Comparison of ENCODE assay signal across 28 cellular contexts in the genomic region with DNA sequence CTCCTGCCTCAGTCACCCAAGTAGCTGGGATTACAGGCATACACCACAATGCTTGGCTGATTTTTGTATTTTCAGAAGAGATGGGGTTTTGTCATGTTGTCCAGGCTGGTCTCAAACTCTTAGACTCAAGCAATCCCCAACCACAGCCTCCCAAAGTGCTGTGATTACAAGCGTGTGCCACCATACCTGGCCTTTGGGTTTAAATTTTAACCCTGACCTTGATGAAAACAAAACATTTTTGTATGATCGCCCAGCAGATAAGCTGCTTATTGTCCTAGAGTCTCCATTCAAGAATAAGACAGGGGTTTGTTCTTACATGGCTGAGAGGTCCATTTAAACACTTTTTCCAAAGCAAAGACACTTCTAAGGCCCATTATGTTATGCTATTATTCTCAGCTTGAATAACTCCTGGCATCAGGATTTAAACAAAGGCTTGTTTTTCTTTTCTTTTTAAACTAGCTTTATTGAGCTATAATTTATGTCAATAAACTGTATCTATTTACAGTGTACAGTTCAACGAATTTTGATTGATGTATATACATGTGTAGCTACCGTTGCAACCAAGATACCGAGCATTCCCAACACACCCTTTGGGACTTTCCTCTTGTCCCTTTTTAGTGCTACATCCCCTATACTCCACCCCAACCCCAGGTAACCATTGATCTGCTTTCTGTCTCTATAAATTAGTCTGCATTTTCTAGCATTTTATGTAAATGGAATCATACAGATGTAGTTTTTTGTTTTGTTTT. TPM values are rescaled to one million over a fixed set of nuclear protein-coding genes. Genes with fewer than 3 reads are reported as not detected.
"Had no signal": no experiment of that assay in that cellular context is flagged by ENCODE, and none has a peak within 500 bp of the region (broad histone marks: within the 10 kb centered on the region; RNA-seq: fewer than 3 reads in every experiment).

No MANE protein-coding gene starts in this region.

- H3K36me3 Mint-ChIP-seq: memory B cell; mesothelial cell of epicardium; naive B cell; stimulated activated naive B cell treated with anti-CD40 and anti-IgM and Interleukin-4, amounts not matched to agents 10 μg/mL and 1 μg/mL and 100 μg/mL, for 72 hours had no signal

- H3K4me1 Mint-ChIP-seq: memory B cell; naive B cell; nephron; stimulated activated naive B cell treated with anti-CD40 and anti-IgM and Interleukin-4, amounts not matched to agents 10 μg/mL and 1 μg/mL and 100 μg/mL, for 72 hours had no signal

- H3K27ac Mint-ChIP-seq: memory B cell; mesothelial cell of epicardium; nephron; stimulated activated naive B cell treated with anti-CD40 and anti-IgM and Interleukin-4, amounts not matched to agents 10 μg/mL and 1 μg/mL and 100 μg/mL, for 72 hours; stimulated activated naive CD8-positive, alpha-beta T cell treated with anti-CD3 and anti-CD28 coated beads, Interleukin-15, amount 100 ng/mL, for 72 hours had no signal

- H3K27me3 ChIP-seq: dorsolateral prefrontal cortex, gastrocnemius medialis, heart right ventricle, pancreas, testis, tibial nerve had no signal

- H3K9me3 ChIP-seq: gastrocnemius medialis, lower lobe of right lung, pancreas, prostate gland, testis, tibial nerve had no signal

- H3K4me1 ChIP-seq: gastrocnemius medialis, heart right ventricle, left ventricle myocardium inferior, lower lobe of right lung, pancreas, prostate gland, testis, tibial nerve had no signal

- H3K27ac ChIP-seq: coronary artery, dorsolateral prefrontal cortex, gastrocnemius medialis, heart right ventricle, left ventricle myocardium inferior, lower lobe of right lung, prostate gland, testis, tibial nerve had no signal

- H3K4me3 Mint-ChIP-seq: memory B cell; mesothelial cell of epicardium; naive B cell; nephron; stimulated activated naive B cell treated with anti-CD40 and anti-IgM and Interleukin-4, amounts not matched to agents 10 μg/mL and 1 μg/mL and 100 μg/mL, for 72 hours; stimulated activated naive CD8-positive, alpha-beta T cell treated with anti-CD3 and anti-CD28 coated beads, Interleukin-15, amount 100 ng/mL, for 72 hours had no signal

- ATAC-seq: esophagus mucosa; gastrocnemius medialis; heart right ventricle; lower lobe of right lung; pancreas; sciatic nerve; stimulated activated naive CD8-positive, alpha-beta T cell treated with anti-CD3 and anti-CD28 coated beads, Interleukin-15, amount 100 ng/mL, for 72 hours had no signal

- H3K36me3 ChIP-seq: gastrocnemius medialis, heart right ventricle, left ventricle myocardium inferior, lower lobe of right lung, pancreas, prostate gland, tibial nerve had no signal

- DNase-seq: cerebellar nuclear complex; dorsolateral prefrontal cortex; effector CD8-positive, alpha-beta T cell; gastrocnemius medialis; heart right ventricle; islet precursor cell; left ventricle myocardium inferior; lower lobe of right lung; naive B cell; occipital lobe; pancreas; stimulated activated CD4-positive, alpha-beta T cell treated with anti-CD3 and anti-CD28 coated beads, Interleukin-2, amount 100 ng/mL, for 24 hours; stimulated activated CD4-positive, alpha-beta T cell treated with anti-CD3 and anti-CD28 coated beads, Interleukin-4, amount 100 ng/mL, for 4 hours; stimulated activated naive B cell treated with anti-CD40 and anti-IgM and Interleukin-4, amounts not matched to agents 10 μg/mL and 1 μg/mL and 100 μg/mL, for 72 hours; stimulated activated naive CD8-positive, alpha-beta T cell treated with anti-CD3 and anti-CD28 coated beads, Interleukin-15, amount 100 ng/mL, for 72 hours; testis had no signal

- H3K4me3 ChIP-seq: coronary artery, dorsolateral prefrontal cortex, gastrocnemius medialis, heart right ventricle, left ventricle myocardium inferior, lower lobe of right lung, pancreas, prostate gland, testis, tibial nerve had no signal

- H3K9me3 Mint-ChIP-seq: naive B cell; stimulated activated naive B cell treated with anti-CD40 and anti-IgM and Interleukin-4, amounts not matched to agents 10 μg/mL and 1 μg/mL and 100 μg/mL, for 72 hours; stimulated activated naive CD8-positive, alpha-beta T cell treated with anti-CD3 and anti-CD28 coated beads, Interleukin-15, amount 100 ng/mL, for 72 hours had no signal

RNA-seq across cellular contexts. Expression of a gene that starts 1.4 kb away (rescaled TPM):
- total RNA-seq: esophagus mucosa, fibroblast of villous mesenchyme, mesothelial cell of epicardium, occipital lobe, renal cortical epithelial cell, sciatic nerve, skeletal muscle tissue, tibial nerve, ureter had no signal
